In genomic region chr19:8505680-8506401, GRCh38 we compare ENCODE assay signal across 8 cellular contexts. TPM values are rescaled to one million over a fixed set of nuclear protein-coding genes. Genes with fewer than 3 reads are reported as not detected.
DNase-seq lines count a peak whose midpoint lies in the region; ATAC-seq and TF ChIP-seq lines count a peak whose summit lies in the region.

No MANE protein-coding gene starts in this region.

- ATAC-seq in gastroesophageal sphincter (peak; percentile 88), GM21360 (IDR thresholded peaks at IDR 0.05; ENCODE audit: unreplicated experiment) (no peak)

- H3K4me1 ChIP-seq in gastroesophageal sphincter = peaks cover 0 to 18% (median 11%) of the 10 kb centered on the region in 3 donors
- H3K4me1 ChIP-seq in neutrophil (ENCODE audit: control insufficient read depth in 1 of 2, insufficient read depth in 1 of 2, low read depth in 1 of 2, low read length in 1 of 2) = peaks cover 55 to 61% of the 10 kb centered on the region in 2 experiments

- WGBS in gastroesophageal sphincter (ENCODE audit: low coverage in 1 of 2), 2 donors = 0% methylated on average over 2 of the region's 56 CpGs; no CpG with 5 or more reads in 1 of the 2 donors

- H3K27me3 ChIP-seq in gastroesophageal sphincter = no peaks in the 10 kb centered on the region
- no peaks in the 10 kb centered on the region for H3K27me3 ChIP-seq in neutrophil

- DNase-seq in GM13977 (ENCODE audit: low spot score) (peak; percentile 87), SHP77 treated with DMSO at 0.1 percent for 48 hours (lab: John Stamatoyannopoulos, UW) (peak; percentile 51), substantia nigra (lab: John Stamatoyannopoulos, UW) (peak in 47 of 49 donors; percentile 21 to 88 (median 71))
- DNase-seq in Jurkat, Clone E6-1 (ENCODE audit: low read depth, low spot score) = peak; percentile 39
- DNase-seq in activated naive CD4-positive, alpha-beta T cell treated with Interleukin-2 at 50 U/mL for 16 hours = peak; percentile 74

- peak overlapping the region in 3 of 4 donors; percentile 35 to 61 (median 47) for H3K27ac ChIP-seq in gastroesophageal sphincter
- H3K27ac ChIP-seq in neutrophil = peak overlapping the region; percentile 98
- H3K27ac ChIP-seq in substantia nigra (ENCODE audit: low read depth, low read length, poor library complexity, severe bottlenecking) = peak overlapping the region; percentile 66

- TF ChIP-seq CTCF in GM13977 (IDR thresholded peaks at IDR 0.05; ENCODE audit: extremely low read depth, insufficient read depth, missing control alignments) (peak; percentile 92), gastroesophageal sphincter (IDR thresholded peaks at IDR 0.05) (peak in 3 of 4 experiments; percentile 81 to 94 (median 82)), neutrophil (IDR thresholded peaks at IDR 0.05) (peak; percentile 89)

- no peak for TF ChIP-seq EP300 in gastroesophageal sphincter (IDR thresholded peaks at IDR 0.05)

- H3K4me3 ChIP-seq in Jurkat, Clone E6-1 (ENCODE audit: low read length) = peak overlapping the region; percentile 54
- H3K4me3 ChIP-seq in gastroesophageal sphincter (peak overlapping the region; percentile 23 to 63), neutrophil (ENCODE audit: low read depth in 1 of 2, low read length in 1 of 2) (peak overlapping the region; percentile 76 to 82)

- TF ChIP-seq POLR2A in gastroesophageal sphincter (IDR thresholded peaks at IDR 0.05) = no peak

- no peaks in the 10 kb centered on the region for H3K9me3 ChIP-seq in gastroesophageal sphincter
- H3K9me3 ChIP-seq in neutrophil = no peaks in the 10 kb centered on the region

- peaks cover 0 to 7% of the 10 kb centered on the region in 2 donors for H3K36me3 ChIP-seq in gastroesophageal sphincter
- no peaks in the 10 kb centered on the region for H3K36me3 ChIP-seq in neutrophil

- in situ Hi-C loops in GM13977 (cut with MboI; ENCODE audit: low pct_unique_long_range_greater_than_20kb, low sequenced_read_pairs, unreplicated experiment) = no loop called here

RNA-seq across cellular contexts. Expression of gene PRAM1, which starts 3.4 kb away (rescaled TPM):
- 0.85 TPM for polyA plus RNA-seq in Jurkat, Clone E6-1 (2012; ENCODE audit: insufficient read depth, insufficient read length)
- 1 to 10 TPM in 1 of 4 donors, under 1 TPM in 3; 0.23 to 1.2 (median 0.45) TPM for total RNA-seq in gastroesophageal sphincter

RNA-seq across cellular contexts. Expression of gene ZNF414, which starts 8.1 kb away (rescaled TPM):
- 34.3 TPM for polyA plus RNA-seq in Jurkat, Clone E6-1 (2012; ENCODE audit: insufficient read depth, insufficient read length)
- total RNA-seq in gastroesophageal sphincter = 10 to 100 TPM in 2 of 4 donors, 1 to 10 TPM in 2; 3.6 to 18.9 (median 10.3) TPM

Comparison
In these comparisons a context has a peak if more than half of its experiments do, and no peak if none do; other contexts are left out.
1. H3K27ac ChIP-seq: peak in every context shown above with its lines; median percentile 98 in neutrophil; 66 in substantia nigra; 47 in gastroesophageal sphincter.